8 cellular contexts compared by ENCODE assay signal in genomic region chr2:231960810-231961348, GRCh38. TPM values are rescaled to one million over a fixed set of nuclear protein-coding genes. Genes with fewer than 3 reads are reported as not detected.
DNase-seq lines count a peak whose midpoint lies in the region; ATAC-seq and TF ChIP-seq lines count a peak whose summit lies in the region.

No MANE protein-coding gene starts in this region.

- H3F3A ChIP-seq in SK-N-SH (replicated peaks; ENCODE audit: insufficient read depth) (no peaks in the 10 kb centered on the region), SU-DHL-6 (ENCODE audit: insufficient read depth) (no peaks in the 10 kb centered on the region), smooth muscle cell (ENCODE audit: low read depth) (no peaks in the 10 kb centered on the region)

- peaks cover 10% of the 10 kb centered on the region for H3K9me3 Mint-ChIP-seq in glutamatergic neuron (ENCODE audit: unreplicated experiment)

- peaks cover 6% of the 10 kb centered on the region for H3K4me1 Mint-ChIP-seq in glutamatergic neuron (ENCODE audit: low read depth, unreplicated experiment)

- TF ChIP-seq EP300 in SK-N-SH (IDR thresholded peaks at IDR 0.05; ENCODE audit: borderline replicate concordance in 1 of 2, low read depth in 1 of 2, low read length in 1 of 2) = no peak

- H3K36me3 ChIP-seq in SK-N-SH (replicated peaks in 1 of 2; ENCODE audit: control insufficient read depth in 1 of 2, insufficient read depth in 2 of 2, low read length in 1 of 2) = no peaks in the 10 kb centered on the region
- no peaks in the 10 kb centered on the region for H3K36me3 ChIP-seq in SU-DHL-6 (ENCODE audit: low read length)
- H3K36me3 ChIP-seq in smooth muscle cell (ENCODE audit: low read depth) = no peaks in the 10 kb centered on the region

- H3K9ac ChIP-seq in SK-N-SH (peak overlapping the region; percentile 85), SU-DHL-6 (ENCODE audit: low read length) (peak overlapping the region; percentile 95), smooth muscle cell (ENCODE audit: low read depth) (peak overlapping the region; percentile 66)

- H3K27me3 ChIP-seq in SK-N-SH (ENCODE audit: insufficient read depth) (no peaks in the 10 kb centered on the region), SU-DHL-6 (ENCODE audit: low read length) (no peaks in the 10 kb centered on the region), smooth muscle cell (ENCODE audit: low read depth) (peaks cover 4% of the 10 kb centered on the region)

- peaks cover 6% of the 10 kb centered on the region for H3K27me3 Mint-ChIP-seq in glutamatergic neuron (ENCODE audit: unreplicated experiment)

- H3K9me2 ChIP-seq in SK-N-SH (no peaks in the 10 kb centered on the region), SU-DHL-6 (replicated peaks; ENCODE audit: insufficient read depth, low read length) (no peaks in the 10 kb centered on the region)

- TF ChIP-seq RAD21 in SK-N-SH (IDR thresholded peaks at IDR 0.05; ENCODE audit: low read length) = no peak

- H3K27ac Mint-ChIP-seq in glutamatergic neuron (ENCODE audit: unreplicated experiment) = peak overlapping the region; percentile 90

- no peaks in the 10 kb centered on the region for H3K36me3 Mint-ChIP-seq in glutamatergic neuron (ENCODE audit: unreplicated experiment)

- WGBS in SK-N-SH (ENCODE audit: low lambda C conversion rate) = 57% methylated on average over 18 of the region's 18 CpGs
- 68% methylated on average over 18 of the region's 18 CpGs for WGBS in smooth muscle cell (ENCODE audit: low lambda C conversion rate)

- H3K4me3 ChIP-seq in SK-N-SH (ENCODE audit: low read depth in 2 of 2, low read length in 1 of 2) (peak overlapping the region; percentile 80 to 96), SU-DHL-6 (ENCODE audit: insufficient read depth, low read length, poor library complexity, severe bottlenecking) (peak overlapping the region; percentile 94), smooth muscle cell (peak overlapping the region; percentile 68)

- H2AFZ ChIP-seq in SK-N-SH (ENCODE audit: low read depth) (peak overlapping the region; percentile 97), SU-DHL-6 (ENCODE audit: low read depth, low read length, severe bottlenecking) (peak overlapping the region; percentile 99), smooth muscle cell (ENCODE audit: low read depth) (peak overlapping the region; percentile 96)

- H3K4me1 ChIP-seq in SK-N-SH (ENCODE audit: control insufficient read depth in 1 of 2, insufficient read depth in 2 of 2, low read depth in 1 of 2, low read length in 1 of 2) (peaks cover 0 to 5% of the 10 kb centered on the region in 2 experiments; a peak in 1 of 4 replicates), smooth muscle cell (ENCODE audit: low read depth) (peaks cover 4% of the 10 kb centered on the region)

- H3K79me2 ChIP-seq in SK-N-SH (ENCODE audit: insufficient read depth) = peaks cover 44% of the 10 kb centered on the region
- peaks cover 33% of the 10 kb centered on the region for H3K79me2 ChIP-seq in SU-DHL-6 (ENCODE audit: insufficient read depth, low read length)
- peaks cover 14% of the 10 kb centered on the region for H3K79me2 ChIP-seq in smooth muscle cell (ENCODE audit: low read depth)

- no peak for DNase-seq in SK-N-SH
- DNase-seq in glutamatergic neuron = no peak
- DNase-seq in smooth muscle cell (lab: John Stamatoyannopoulos, UW; ENCODE audit: unreplicated experiment) = no peak
- no peak for DNase-seq in NCI-H1436 (lab: John Stamatoyannopoulos, UW)
- no peak for DNase-seq in NCI-H1417 treated with DMSO at 0.1 percent for 48 hours (lab: John Stamatoyannopoulos, UW)

- ATAC-seq in SK-N-SH treated with all-trans-retinoic acid at 6 μM for 48 hours (no peak), GM19455 (IDR thresholded peaks at IDR 0.05; ENCODE audit: unreplicated experiment) (no peak)

- H3K4me3 Mint-ChIP-seq in glutamatergic neuron (ENCODE audit: unreplicated experiment) = peak overlapping the region; percentile 88

- POLR2A ChIA-PET in SK-N-SH (lab: Yijun Ruan, JAX) = interaction anchor here (0.5 to 1.0 kb wide), 4 partner anchors 26 to 496 kb away, joined by 3 to 4 read pairs (median 3); partner anchors contain the start of gene NCL

- H3K9me3 ChIP-seq in SK-N-SH (no peaks in the 10 kb centered on the region), SU-DHL-6 (ENCODE audit: insufficient read depth, low read length) (no peaks in the 10 kb centered on the region), smooth muscle cell (replicated peaks; ENCODE audit: low read depth) (no peaks in the 10 kb centered on the region)

- H3K27ac ChIP-seq in SK-N-SH (ENCODE audit: low read depth in 2 of 2, low read length in 1 of 2) (peak overlapping the region; percentile 74 to 87), SU-DHL-6 (ENCODE audit: low read depth, low read length) (peak overlapping the region; percentile 31; the same call in 1 of the 2 replicates), smooth muscle cell (ENCODE audit: low read depth) (peak overlapping the region; percentile 21)

- CTCF ChIA-PET in SK-N-SH (lab: Yijun Ruan, JAX) = interaction anchor here (1.0 kb wide), 1 partner anchor 31 kb away, joined by 3 read pairs; no protein-coding TSS in a partner anchor

- H4K20me1 ChIP-seq in SK-N-SH (ENCODE audit: insufficient read depth) (no peaks in the 10 kb centered on the region), SU-DHL-6 (ENCODE audit: low read depth, low read length) (no peaks in the 10 kb centered on the region), smooth muscle cell (ENCODE audit: low read depth) (no peaks in the 10 kb centered on the region)

- TF ChIP-seq CTCF in SK-N-SH (IDR thresholded peaks at IDR 0.05) (no peak), SU-DHL-6 (IDR thresholded peaks at IDR 0.05; ENCODE audit: insufficient read depth, low read length, poor library complexity, severe bottlenecking) (no peak), glutamatergic neuron (IDR thresholded peaks at IDR 0.05; ENCODE audit: partially characterized antibody, unreplicated experiment) (no peak), smooth muscle cell (IDR thresholded peaks at IDR 0.05; ENCODE audit: borderline replicate concordance, insufficient read depth, poor library complexity, severe bottlenecking) (no peak)

- H3K4me2 ChIP-seq in SK-N-SH (peak overlapping the region; percentile 92), SU-DHL-6 (ENCODE audit: low read depth, low read length, poor library complexity, severe bottlenecking) (peak overlapping the region; percentile 61), smooth muscle cell (peak overlapping the region; percentile 84)

TF ChIP-seq in SK-N-SH, 30 proteins besides CTCF, POLR2A, EP300 and RAD21 (continues in another document):
- TF ChIP-seq GABPA (IDR thresholded peaks at IDR 0.05; ENCODE audit: low read depth) = no peak
- no peak for TF ChIP-seq ELF1 (IDR thresholded peaks at IDR 0.05)

TF ChIP-seq in SK-N-SH treated with all-trans-retinoic acid at 6 μM for 48 hours, 23 proteins besides CTCF, POLR2A, EP300 and RAD21:
- TF ChIP-seq ESRRG (CRISPR knock-in tag; IDR thresholded peaks at IDR 0.05) = no peak

RNA-seq across cellular contexts. Expression of gene DIS3L2, which starts 0.6 kb away (rescaled TPM):
- polyA plus RNA-seq in SK-N-SH (2012; rRNA removed) = 16.4 and 17.9 TPM in 2 replicates
- 7.1 and 10.7 TPM in 2 replicates for polyA plus RNA-seq in SK-N-SH (2012; cell fraction: cytosol; rRNA removed)
- polyA plus RNA-seq in SK-N-SH (2012; cell fraction: nucleus; rRNA removed) = 48.6 and 53.9 TPM in 2 replicates
- 42.1 TPM for total RNA-seq in glutamatergic neuron (ENCODE audit: unreplicated experiment)
- 9.8 and 25.2 TPM in 2 replicates for total RNA-seq in smooth muscle cell
- polyA plus RNA-seq in smooth muscle cell = 10.7 and 11.4 TPM in 2 replicates

RNA-seq across cellular contexts. Expression of gene NPPC, which starts 34.7 kb away (rescaled TPM):
- polyA plus RNA-seq in SK-N-SH (2012; rRNA removed) = not detected in 2 replicates
- not detected in 2 replicates for polyA plus RNA-seq in SK-N-SH (2012; cell fraction: cytosol; rRNA removed)
- polyA plus RNA-seq in SK-N-SH (2012; cell fraction: nucleus; rRNA removed) = 0.11 and 0.17 TPM in 2 replicates
- 18.5 TPM for total RNA-seq in glutamatergic neuron (ENCODE audit: unreplicated experiment)
- not detected in 2 replicates for total RNA-seq in smooth muscle cell
- 0.21 and 0.22 TPM in 2 replicates for polyA plus RNA-seq in smooth muscle cell

Comparison
In these comparisons a context has a peak if more than half of its experiments do, and no peak if none do; other contexts are left out.
1. H3K27ac ChIP-seq: peak in every context shown above with its lines; median percentile 80 in SK-N-SH; 31 in SU-DHL-6; 21 in smooth muscle cell.
2. RNA of gene NPPC, which starts 34.7 kb away (total RNA-seq): 18.5 TPM in glutamatergic neuron (single experiment); not detected in smooth muscle cell; every median in the first group is over 10 times any median in the second.
3. Peak in every context shown above with its lines, with median percentiles within 50 percentile points of each other: H2AFZ ChIP-seq, H3K4me2 ChIP-seq, H3K4me3 ChIP-seq and H3K9ac ChIP-seq.